Comparison of ENCODE assay signal across 15 cellular contexts in the genomic region with DNA sequence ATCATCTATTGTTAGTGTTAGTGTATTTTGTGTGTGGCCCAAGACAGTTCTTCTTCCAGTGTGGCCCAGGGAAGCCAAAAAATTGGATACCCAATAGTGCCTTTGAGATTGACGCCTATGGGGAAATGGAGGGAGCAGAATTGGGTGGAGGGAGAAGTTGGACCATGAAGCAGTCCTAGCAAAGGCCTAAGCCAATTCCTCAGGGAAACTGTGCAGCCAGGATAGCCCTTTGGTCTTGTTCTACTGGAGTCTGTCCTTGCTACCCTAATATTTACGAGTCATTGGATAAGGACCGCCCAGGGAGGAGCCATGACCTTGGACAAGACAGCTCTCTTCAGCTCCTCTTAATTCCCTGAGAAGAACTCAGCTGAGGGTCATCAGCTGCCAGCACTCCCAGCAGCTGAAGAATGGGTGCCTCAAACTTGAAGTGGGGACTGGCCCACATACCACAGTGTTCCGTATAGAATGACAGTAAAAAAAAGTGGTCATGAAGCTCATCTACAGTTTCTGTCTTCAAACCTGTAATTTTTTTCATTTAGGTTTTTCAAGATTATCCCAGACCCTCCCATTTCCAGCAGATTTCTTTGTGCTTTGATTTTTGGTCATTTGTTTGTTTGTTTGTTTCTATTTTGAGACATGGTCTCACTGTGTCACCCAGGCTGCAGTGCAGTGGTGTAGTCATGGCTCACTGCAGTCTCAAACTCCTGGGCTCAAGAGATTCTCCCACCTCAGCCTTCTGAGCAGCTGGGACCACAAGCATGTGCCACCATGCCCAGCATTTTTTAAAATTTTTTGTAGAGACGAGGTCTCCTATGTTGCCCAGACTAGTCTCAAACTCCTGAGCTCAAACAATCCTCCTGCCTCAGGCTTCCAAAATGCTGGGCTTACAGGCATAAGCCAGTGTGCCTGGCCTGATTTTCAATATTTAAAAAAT.
A peak's percentile ranks its signal among the peaks of the same experiment; 100 is the strongest.
DNase-seq lines count a peak whose midpoint lies in the region; ATAC-seq and TF ChIP-seq lines count a peak whose summit lies in the region.
"Had no signal": no experiment of that assay in that cellular context is flagged by ENCODE, and none has a peak within 500 bp of the region (broad histone marks: within the 10 kb centered on the region; RNA-seq: fewer than 3 reads in every experiment).

No MANE protein-coding gene starts in this region.

- no peaks in the 10 kb centered on the region for H3K79me2 ChIP-seq in trophoblast cell (ENCODE audit: control insufficient read depth, insufficient read depth, low read length, poor library complexity)

- H4K91ac ChIP-seq in trophoblast cell (ENCODE audit: low read depth, low read length), result no peak overlapping the region

- H4K8ac ChIP-seq in trophoblast cell (ENCODE audit: low read depth, low read length), result no peak overlapping the region

- H3K27ac Mint-ChIP-seq in activated naive CD8-positive, alpha-beta T cell treated with anti-CD3 and anti-CD28 coated beads, Interleukin-2, amount 10 ng/mL, durations not matched to agents 7 days and 5 days, result peak overlapping the region; percentile 43
- peak overlapping the region in 1 of 2 donors; percentile 67 for H3K27ac Mint-ChIP-seq in natural killer cell

- H3K23ac ChIP-seq in trophoblast cell (ENCODE audit: low read length), result no peak overlapping the region

- H3K27me3 Mint-ChIP-seq in activated naive CD8-positive, alpha-beta T cell treated with anti-CD3 and anti-CD28 coated beads, Interleukin-2, amount 10 ng/mL, durations not matched to agents 7 days and 5 days, result no peaks in the 10 kb centered on the region
- no peaks in the 10 kb centered on the region for H3K27me3 Mint-ChIP-seq in natural killer cell (ENCODE audit: low read depth in 2 of 2)
- H3K27me3 Mint-ChIP-seq: CD8-positive, alpha-beta memory T cell had no signal

- H3K14ac ChIP-seq in trophoblast cell (ENCODE audit: low read length), result no peak overlapping the region

- WGBS in trophoblast cell (ENCODE audit: extremely low coverage, insufficient coverage, insufficient read length), result no CpG with 5 or more reads among the region's 5 CpGs

- H3K9me3 Mint-ChIP-seq in activated naive CD8-positive, alpha-beta T cell treated with anti-CD3 and anti-CD28 coated beads, Interleukin-2, amount 10 ng/mL, durations not matched to agents 7 days and 5 days, result peaks cover 11% of the 10 kb centered on the region
- no peaks in the 10 kb centered on the region for H3K9me3 Mint-ChIP-seq in natural killer cell

- H2AFZ ChIP-seq in trophoblast cell (ENCODE audit: insufficient read depth, low read length, poor library complexity), result no peak overlapping the region

- no peak overlapping the region for H2AK5ac ChIP-seq in trophoblast cell (ENCODE audit: low read length)

- H3K79me1 ChIP-seq in trophoblast cell (ENCODE audit: low read length), result peaks cover 20% of the 10 kb centered on the region

- H3K18ac ChIP-seq in trophoblast cell (ENCODE audit: low read length), result no peak overlapping the region

- H3K9ac ChIP-seq in trophoblast cell (ENCODE audit: low read length), result no peak overlapping the region

- H3K36me3 ChIP-seq in trophoblast cell (ENCODE audit: control insufficient read depth in 1 of 2, insufficient read depth in 2 of 2, low read length in 2 of 2) (peaks cover 2% of the 10 kb centered on the region in 2 experiments), left ventricle myocardium inferior (peaks cover 8% of the 10 kb centered on the region)
- H3K36me3 ChIP-seq: HAP-1 had no signal

- intact Hi-C loops in natural killer cell (cut with micrococcal nuclease), result no loop called here
- intact Hi-C loops in left ventricle myocardium inferior (cut with micrococcal nuclease), result no loop called here

- no peaks in the 10 kb centered on the region for H3K9me3 ChIP-seq in trophoblast cell (ENCODE audit: insufficient read depth, low read depth, low read length)
- H3K9me3 ChIP-seq in left ventricle myocardium inferior (replicated peaks), result peaks cover 14% of the 10 kb centered on the region
- H3K9me3 ChIP-seq: A549, HAP-1 had no signal

- H3K4me2 ChIP-seq in trophoblast cell (ENCODE audit: low read length), result no peak overlapping the region
- H3K4me2 ChIP-seq: A549 had no signal

- H3K4me1 ChIP-seq in trophoblast cell (ENCODE audit: control insufficient read depth in 1 of 2, insufficient read depth in 2 of 2, low read length in 2 of 2), result peaks cover 27 to 35% of the 10 kb centered on the region in 2 experiments
- H3K4me1 ChIP-seq in left ventricle myocardium inferior, result no peaks in the 10 kb centered on the region
- H3K4me1 ChIP-seq: A549, HAP-1 had no signal

- no peak overlapping the region for H4K12ac ChIP-seq in trophoblast cell (ENCODE audit: low read depth, low read length)

- no peak overlapping the region for H2BK5ac ChIP-seq in trophoblast cell (ENCODE audit: low read depth, low read length, poor library complexity)

- H2BK120ac ChIP-seq in trophoblast cell (ENCODE audit: insufficient read depth, low read length, poor library complexity), result no peak overlapping the region

- H2BK12ac ChIP-seq in trophoblast cell (ENCODE audit: low read length), result peak overlapping the region; percentile 26

- H3K4me1 Mint-ChIP-seq in activated naive CD8-positive, alpha-beta T cell treated with anti-CD3 and anti-CD28 coated beads, Interleukin-2, amount 10 ng/mL, durations not matched to agents 7 days and 5 days, result peaks cover 13% of the 10 kb centered on the region
- peaks cover 43 to 46% of the 10 kb centered on the region in 2 donors for H3K4me1 Mint-ChIP-seq in natural killer cell

- ATAC-seq in activated naive CD8-positive, alpha-beta T cell treated with anti-CD3 and anti-CD28 coated beads, Interleukin-2, amount 10 ng/mL, durations not matched to agents 7 days and 5 days (ENCODE audit: low read depth), result no peak
- ATAC-seq in HG02852 (IDR thresholded peaks at IDR 0.05; ENCODE audit: unreplicated experiment) (no peak), natural killer cell (no peak)
- ATAC-seq: A549 had no signal

- no peak overlapping the region for H3K4ac ChIP-seq in trophoblast cell (ENCODE audit: low read depth, low read length)

- H3K4me3 ChIP-seq in trophoblast cell (ENCODE audit: low read depth, low read length), result no peak overlapping the region
- H3K4me3 ChIP-seq in left ventricle myocardium inferior, result no peak overlapping the region
- H3K4me3 ChIP-seq: A549, HAP-1 had no signal

- POLR2A ChIA-PET in activated naive CD8-positive, alpha-beta T cell treated with anti-CD3 and anti-CD28 coated beads, Interleukin-2, amount 10 ng/mL, durations not matched to agents 7 days and 5 days (lab: Charles Lee), result interaction anchor here (1.0 kb wide), 1 partner anchor 82 kb away, joined by 3 read pairs; no protein-coding TSS in a partner anchor

- H3K36me3 Mint-ChIP-seq in activated naive CD8-positive, alpha-beta T cell treated with anti-CD3 and anti-CD28 coated beads, Interleukin-2, amount 10 ng/mL, durations not matched to agents 7 days and 5 days, result peaks cover 29% of the 10 kb centered on the region
- H3K36me3 Mint-ChIP-seq in natural killer cell, result no peaks in the 10 kb centered on the region

- H3K27me3 ChIP-seq in trophoblast cell (ENCODE audit: insufficient read depth, low read length), result no peaks in the 10 kb centered on the region
- H3K27me3 ChIP-seq in left ventricle myocardium inferior (ENCODE audit: low read depth), result no peaks in the 10 kb centered on the region

- TF ChIP-seq CTCF in natural killer cell (IDR thresholded peaks at IDR 0.05) (no peak), left ventricle myocardium inferior (IDR thresholded peaks at IDR 0.05; ENCODE audit: borderline replicate concordance) (no peak)

- no peak overlapping the region for H3K27ac ChIP-seq in trophoblast cell (ENCODE audit: low read depth, low read length)
- H3K27ac ChIP-seq in left ventricle myocardium inferior (replicated peaks), result no peak overlapping the region
- H3K27ac ChIP-seq: A549, HL-60 had no signal

- DNase-seq in LHCN-M2 (ENCODE audit: low read depth), result peak; percentile 39
- no peak for DNase-seq in activated naive CD8-positive, alpha-beta T cell treated with anti-CD3 and anti-CD28 coated beads, Interleukin-2, amount 10 ng/mL, durations not matched to agents 7 days and 5 days
- peak; percentile 78 for DNase-seq in myocyte (ENCODE audit: low read depth)
- peak in 1 of 2 donors; percentile 46 for DNase-seq in trophoblast cell
- no peak for DNase-seq in natural killer cell
- DNase-seq in left ventricle myocardium inferior, result no peak
- no peak for DNase-seq in NCI-H446 treated with DMSO at 0.1 percent for 48 hours (lab: John Stamatoyannopoulos, UW)
- DNase-seq: CD8-positive, alpha-beta memory T cell; DMS53; GF-D8; GOT3 had no signal

- no peak overlapping the region for H3K4me3 Mint-ChIP-seq in activated naive CD8-positive, alpha-beta T cell treated with anti-CD3 and anti-CD28 coated beads, Interleukin-2, amount 10 ng/mL, durations not matched to agents 7 days and 5 days
- H3K4me3 Mint-ChIP-seq in natural killer cell, result no peak overlapping the region
- H3K4me3 Mint-ChIP-seq: CD8-positive, alpha-beta memory T cell had no signal

Comparison
In these comparisons a context has a peak if more than half of its experiments do, and no peak if none do; other contexts are left out.
1. DNase-seq: peak in LHCN-M2 (single experiment) and myocyte (single experiment); none in activated naive CD8-positive, alpha-beta T cell treated with anti-CD3 and anti-CD28 coated beads, Interleukin-2, amount 10 ng/mL, durations not matched to agents 7 days and 5 days (single experiment), natural killer cell (single experiment), left ventricle myocardium inferior (single experiment) and NCI-H446 treated with DMSO at 0.1 percent for 48 hours (single experiment).